1 cellular context compared by ENCODE assay signal in genomic region chr2:55050133-55050994, GRCh38.
A peak's percentile ranks its signal among the peaks of the same experiment; 100 is the strongest.
TF ChIP-seq lines count a peak whose summit lies in the region.

Gene RTN4 (minus strand): TSS chr2:55050451. CDS start chr2:55050300, 151 bp downstream.

TF ChIP-seq in HepG2, 621 proteins besides CTCF, POLR2A, EP300 and RAD21 (continued from another document and continues in another):
- TF ChIP-seq TRIM22 (IDR thresholded peaks at IDR 0.05), result no peak
- TF ChIP-seq HNF1A (IDR thresholded peaks at IDR 0.05; ENCODE audit: low read depth), result peak; percentile 10; the same call in 1 of the 2 replicates
- TF ChIP-seq HNF1A (CRISPR knock-in tag; IDR thresholded peaks at IDR 0.05; ENCODE audit: borderline replicate concordance), result peak; percentile 85; the same call in 1 of the 2 replicates
- TF ChIP-seq PHF21A (CRISPR knock-in tag; IDR thresholded peaks at IDR 0.05), result peak; percentile 87
- TF ChIP-seq ZNF513 (CRISPR knock-in tag; conservative IDR thresholded peaks at IDR 0.05), result no peak; the same call in 1 of the 2 replicates
- TF ChIP-seq SOX13 (IDR thresholded peaks at IDR 0.05), result no peak
- TF ChIP-seq SOX13 (CRISPR knock-in tag; conservative IDR thresholded peaks at IDR 0.05 in 1 of 2, IDR thresholded peaks at IDR 0.05 in 1 of 2), result peak in 1 of 2 experiments; percentile 74; a peak in 2 of 4 replicates
- TF ChIP-seq DR1 (CRISPR knock-in tag; IDR thresholded peaks at IDR 0.05), result peak; percentile 88
- TF ChIP-seq NCOR1 (IDR thresholded peaks at IDR 0.05; ENCODE audit: borderline replicate concordance, low read length), result peak; percentile 69; the same call in 1 of the 2 replicates
- 0 out of 2 replicates have a peak, but pooled peaks have one; percentile 29 for TF ChIP-seq ONECUT2 (CRISPR knock-in tag; IDR thresholded peaks at IDR 0.05)
- TF ChIP-seq ZNF232 (CRISPR knock-in tag; IDR thresholded peaks at IDR 0.05; ENCODE audit: borderline replicate concordance), result peak; percentile 93
- TF ChIP-seq SRF (IDR thresholded peaks at IDR 0.05; ENCODE audit: low read depth, low read length), result no peak
- TF ChIP-seq SNAPC4 (CRISPR knock-in tag; IDR thresholded peaks at IDR 0.05), result 0 out of 2 replicates have a peak, but pooled peaks have one; percentile 43
- TF ChIP-seq ZBTB38 (CRISPR knock-in tag; IDR thresholded peaks at IDR 0.05), result peak; percentile 63; the same call in 1 of the 2 replicates
- TF ChIP-seq MYNN (CRISPR knock-in tag; IDR thresholded peaks at IDR 0.05; ENCODE audit: low read depth), result no peak
- no peak for TF ChIP-seq DNMT1 (CRISPR knock-in tag; IDR thresholded peaks at IDR 0.05)
- no peak for TF ChIP-seq NFE2L1 (CRISPR knock-in tag; IDR thresholded peaks at IDR 0.05; ENCODE audit: borderline replicate concordance)
- no peak for TF ChIP-seq ZNF597 (CRISPR knock-in tag; IDR thresholded peaks at IDR 0.05)
- no peak for TF ChIP-seq EZH2 (conservative IDR thresholded peaks at IDR 0.05; ENCODE audit: low read depth, low read length)
- peak; percentile 63 for TF ChIP-seq ERF (CRISPR knock-in tag; IDR thresholded peaks at IDR 0.05)
- TF ChIP-seq GLMP (CRISPR knock-in tag; IDR thresholded peaks at IDR 0.05; ENCODE audit: borderline replicate concordance), result no peak
- TF ChIP-seq TBP (CRISPR knock-in tag; IDR thresholded peaks at IDR 0.05), result no peak
- peak; percentile 65; the same call in 1 of the 2 replicates for TF ChIP-seq WIZ (CRISPR knock-in tag; IDR thresholded peaks at IDR 0.05)
- TF ChIP-seq TEF (CRISPR knock-in tag; IDR thresholded peaks at IDR 0.05), result 0 out of 2 replicates have a peak, but pooled peaks have one; percentile 32
- TF ChIP-seq ZNF44 (CRISPR knock-in tag; IDR thresholded peaks at IDR 0.05), result no peak
- TF ChIP-seq PITX1 (CRISPR knock-in tag; IDR thresholded peaks at IDR 0.05), result peak; percentile 82
- peak; percentile 52 for TF ChIP-seq E2F1 (CRISPR knock-in tag; IDR thresholded peaks at IDR 0.05)
- no peak for TF ChIP-seq TCF7 (IDR thresholded peaks at IDR 0.05; ENCODE audit: low read depth)
- TF ChIP-seq ZNF235 (CRISPR knock-in tag; IDR thresholded peaks at IDR 0.05; ENCODE audit: borderline replicate concordance), result no peak; the same call in 1 of the 2 replicates
- peak; percentile 94 for TF ChIP-seq HOMEZ (CRISPR knock-in tag; IDR thresholded peaks at IDR 0.05; ENCODE audit: low read depth)
- TF ChIP-seq FOXJ3 (CRISPR knock-in tag; IDR thresholded peaks at IDR 0.05; ENCODE audit: borderline replicate concordance), result 0 out of 2 replicates have a peak, but pooled peaks have one; percentile 16
